In the genomic region with DNA sequence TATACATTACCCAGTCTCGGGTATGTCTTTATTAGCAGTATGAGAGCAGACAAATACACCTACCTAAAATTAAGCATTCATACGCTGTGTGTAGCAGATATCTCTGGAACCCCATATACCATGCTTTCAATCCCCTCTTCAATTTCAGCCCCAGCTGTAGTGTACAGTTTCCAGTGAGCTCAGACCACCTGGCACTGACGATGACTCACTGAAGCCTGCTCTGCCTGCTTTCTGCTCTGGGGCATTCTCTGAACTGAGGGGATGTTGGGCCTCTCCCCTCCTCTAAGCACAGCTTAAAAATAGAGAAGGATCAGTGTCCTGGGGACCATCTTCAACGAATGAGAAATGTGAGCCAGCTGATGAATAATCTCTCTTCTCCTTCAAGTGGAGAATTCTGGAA, we compare ENCODE assay signal across 1 cellular context.
TF ChIP-seq lines count a peak whose summit lies in the region.

No MANE protein-coding gene starts in this region.

TF ChIP-seq in GM23338, 12 proteins besides CTCF, POLR2A, EP300 and RAD21 (continued from another document):
- TF ChIP-seq, protein P1, sequence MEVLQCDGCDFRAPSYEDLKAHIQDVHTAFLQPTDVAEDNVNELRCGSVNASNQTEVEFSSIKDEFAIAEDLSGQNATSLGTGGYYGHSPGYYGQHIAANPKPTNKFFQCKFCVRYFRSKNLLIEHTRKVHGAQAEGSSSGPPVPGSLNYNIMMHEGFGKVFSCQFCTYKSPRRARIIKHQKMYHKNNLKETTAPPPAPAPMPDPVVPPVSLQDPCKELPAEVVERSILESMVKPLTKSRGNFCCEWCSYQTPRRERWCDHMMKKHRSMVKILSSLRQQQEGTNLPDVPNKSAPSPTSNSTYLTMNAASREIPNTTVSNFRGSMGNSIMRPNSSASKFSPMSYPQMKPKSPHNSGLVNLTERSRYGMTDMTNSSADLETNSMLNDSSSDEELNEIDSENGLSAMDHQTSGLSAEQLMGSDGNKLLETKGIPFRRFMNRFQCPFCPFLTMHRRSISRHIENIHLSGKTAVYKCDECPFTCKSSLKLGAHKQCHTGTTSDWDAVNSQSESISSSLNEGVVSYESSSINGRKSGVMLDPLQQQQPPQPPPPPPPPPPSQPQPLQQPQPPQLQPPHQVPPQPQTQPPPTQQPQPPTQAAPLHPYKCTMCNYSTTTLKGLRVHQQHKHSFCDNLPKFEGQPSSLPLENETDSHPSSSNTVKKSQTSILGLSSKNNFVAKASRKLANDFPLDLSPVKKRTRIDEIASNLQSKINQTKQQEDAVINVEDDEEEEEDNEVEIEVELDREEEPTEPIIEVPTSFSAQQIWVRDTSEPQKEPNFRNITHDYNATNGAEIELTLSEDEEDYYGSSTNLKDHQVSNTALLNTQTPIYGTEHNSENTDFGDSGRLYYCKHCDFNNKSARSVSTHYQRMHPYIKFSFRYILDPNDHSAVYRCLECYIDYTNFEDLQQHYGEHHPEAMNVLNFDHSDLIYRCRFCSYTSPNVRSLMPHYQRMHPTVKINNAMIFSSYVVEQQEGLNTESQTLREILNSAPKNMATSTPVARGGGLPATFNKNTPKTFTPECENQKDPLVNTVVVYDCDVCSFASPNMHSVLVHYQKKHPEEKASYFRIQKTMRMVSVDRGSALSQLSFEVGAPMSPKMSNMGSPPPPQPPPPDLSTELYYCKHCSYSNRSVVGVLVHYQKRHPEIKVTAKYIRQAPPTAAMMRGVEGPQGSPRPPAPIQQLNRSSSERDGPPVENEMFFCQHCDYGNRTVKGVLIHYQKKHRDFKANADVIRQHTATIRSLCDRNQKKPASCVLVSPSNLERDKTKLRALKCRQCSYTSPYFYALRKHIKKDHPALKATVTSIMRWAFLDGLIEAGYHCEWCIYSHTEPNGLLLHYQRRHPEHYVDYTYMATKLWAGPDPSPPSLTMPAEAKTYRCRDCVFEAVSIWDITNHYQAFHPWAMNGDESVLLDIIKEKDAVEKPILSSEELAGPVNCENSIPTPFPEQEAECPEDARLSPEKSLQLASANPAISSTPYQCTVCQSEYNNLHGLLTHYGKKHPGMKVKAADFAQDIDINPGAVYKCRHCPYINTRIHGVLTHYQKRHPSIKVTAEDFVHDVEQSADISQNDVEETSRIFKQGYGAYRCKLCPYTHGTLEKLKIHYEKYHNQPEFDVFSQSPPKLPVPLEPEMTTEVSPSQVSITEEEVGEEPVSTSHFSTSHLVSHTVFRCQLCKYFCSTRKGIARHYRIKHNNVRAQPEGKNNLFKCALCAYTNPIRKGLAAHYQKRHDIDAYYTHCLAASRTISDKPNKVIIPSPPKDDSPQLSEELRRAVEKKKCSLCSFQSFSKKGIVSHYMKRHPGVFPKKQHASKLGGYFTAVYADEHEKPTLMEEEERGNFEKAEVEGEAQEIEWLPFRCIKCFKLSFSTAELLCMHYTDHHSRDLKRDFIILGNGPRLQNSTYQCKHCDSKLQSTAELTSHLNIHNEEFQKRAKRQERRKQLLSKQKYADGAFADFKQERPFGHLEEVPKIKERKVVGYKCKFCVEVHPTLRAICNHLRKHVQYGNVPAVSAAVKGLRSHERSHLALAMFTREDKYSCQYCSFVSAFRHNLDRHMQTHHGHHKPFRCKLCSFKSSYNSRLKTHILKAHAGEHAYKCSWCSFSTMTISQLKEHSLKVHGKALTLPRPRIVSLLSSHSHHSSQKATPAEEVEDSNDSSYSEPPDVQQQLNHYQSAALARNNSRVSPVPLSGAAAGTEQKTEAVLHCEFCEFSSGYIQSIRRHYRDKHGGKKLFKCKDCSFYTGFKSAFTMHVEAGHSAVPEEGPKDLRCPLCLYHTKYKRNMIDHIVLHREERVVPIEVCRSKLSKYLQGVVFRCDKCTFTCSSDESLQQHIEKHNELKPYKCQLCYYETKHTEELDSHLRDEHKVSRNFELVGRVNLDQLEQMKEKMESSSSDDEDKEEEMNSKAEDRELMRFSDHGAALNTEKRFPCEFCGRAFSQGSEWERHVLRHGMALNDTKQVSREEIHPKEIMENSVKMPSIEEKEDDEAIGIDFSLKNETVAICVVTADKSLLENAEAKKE (CRISPR knock-in tag; IDR thresholded peaks at IDR 0.05) = no peak
- TF ChIP-seq EZH2phosphoT487 (IDR thresholded peaks at IDR 0.05; ENCODE audit: unreplicated experiment) (no peak), ZNF331 (CRISPR knock-in tag; IDR thresholded peaks at IDR 0.05; ENCODE audit: low read depth) (no peak), EZH2 (IDR thresholded peaks at IDR 0.05; ENCODE audit: low read depth, unreplicated experiment) (no peak), ZNF114 (CRISPR knock-in tag; IDR thresholded peaks at IDR 0.05) (no peak), JUNB (IDR thresholded peaks at IDR 0.05; ENCODE audit: unreplicated experiment) (no peak), NANOG (IDR thresholded peaks at IDR 0.05; ENCODE audit: borderline replicate concordance) (no peak)
- TF ChIP-seq, protein P2, sequence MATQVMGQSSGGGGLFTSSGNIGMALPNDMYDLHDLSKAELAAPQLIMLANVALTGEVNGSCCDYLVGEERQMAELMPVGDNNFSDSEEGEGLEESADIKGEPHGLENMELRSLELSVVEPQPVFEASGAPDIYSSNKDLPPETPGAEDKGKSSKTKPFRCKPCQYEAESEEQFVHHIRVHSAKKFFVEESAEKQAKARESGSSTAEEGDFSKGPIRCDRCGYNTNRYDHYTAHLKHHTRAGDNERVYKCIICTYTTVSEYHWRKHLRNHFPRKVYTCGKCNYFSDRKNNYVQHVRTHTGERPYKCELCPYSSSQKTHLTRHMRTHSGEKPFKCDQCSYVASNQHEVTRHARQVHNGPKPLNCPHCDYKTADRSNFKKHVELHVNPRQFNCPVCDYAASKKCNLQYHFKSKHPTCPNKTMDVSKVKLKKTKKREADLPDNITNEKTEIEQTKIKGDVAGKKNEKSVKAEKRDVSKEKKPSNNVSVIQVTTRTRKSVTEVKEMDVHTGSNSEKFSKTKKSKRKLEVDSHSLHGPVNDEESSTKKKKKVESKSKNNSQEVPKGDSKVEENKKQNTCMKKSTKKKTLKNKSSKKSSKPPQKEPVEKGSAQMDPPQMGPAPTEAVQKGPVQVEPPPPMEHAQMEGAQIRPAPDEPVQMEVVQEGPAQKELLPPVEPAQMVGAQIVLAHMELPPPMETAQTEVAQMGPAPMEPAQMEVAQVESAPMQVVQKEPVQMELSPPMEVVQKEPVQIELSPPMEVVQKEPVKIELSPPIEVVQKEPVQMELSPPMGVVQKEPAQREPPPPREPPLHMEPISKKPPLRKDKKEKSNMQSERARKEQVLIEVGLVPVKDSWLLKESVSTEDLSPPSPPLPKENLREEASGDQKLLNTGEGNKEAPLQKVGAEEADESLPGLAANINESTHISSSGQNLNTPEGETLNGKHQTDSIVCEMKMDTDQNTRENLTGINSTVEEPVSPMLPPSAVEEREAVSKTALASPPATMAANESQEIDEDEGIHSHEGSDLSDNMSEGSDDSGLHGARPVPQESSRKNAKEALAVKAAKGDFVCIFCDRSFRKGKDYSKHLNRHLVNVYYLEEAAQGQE (IDR thresholded peaks at IDR 0.05; ENCODE audit: unreplicated experiment) = no peak
